In genomic region chr11:108726077-108726800, GRCh38 we compare ENCODE assay signal across 28 cellular contexts.
DNase-seq lines count a peak whose midpoint lies in the region; ATAC-seq and TF ChIP-seq lines count a peak whose summit lies in the region.
"Had no signal": no experiment of that assay in that cellular context is flagged by ENCODE, and none has a peak within 500 bp of the region (broad histone marks: within the 10 kb centered on the region; RNA-seq: fewer than 3 reads in every experiment).

No MANE protein-coding gene starts in this region.

- H3K27ac ChIP-seq in GM23338 (ENCODE audit: low read depth) (no peak overlapping the region), SJCRH30 (no peak overlapping the region)
- H3K27ac ChIP-seq: adrenal gland, C4-2B, neutrophil, prostate gland, sigmoid colon, vagina had no signal

- H3K4me3 ChIP-seq in GM23338: no peak overlapping the region
- H3K4me3 ChIP-seq in SJCRH30: no peak overlapping the region
- H3K4me3 ChIP-seq: adrenal gland, dorsolateral prefrontal cortex, prostate gland, sigmoid colon, vagina had no signal

- no peak for ATAC-seq in stimulated activated naive CD8-positive, alpha-beta T cell treated with anti-CD3 and anti-CD28 coated beads, Interleukin-15, Interleukin-2, amounts not matched to agents 100 U/mL and 50 U/mL, for 24 hours
- ATAC-seq in GM23338 (no peak), HG03196 (IDR thresholded peaks at IDR 0.05; ENCODE audit: unreplicated experiment) (no peak)
- ATAC-seq in activated T-helper 17 cell treated with anti-CD3 and anti-CD28 coated beads, Interleukin-2, amount 50 U/mL, for 72 hours (replicated peaks): peak; percentile 23
- ATAC-seq in stimulated activated naive CD8-positive, alpha-beta T cell treated with anti-CD3 and anti-CD28 coated beads, Interleukin-15, amount 100 ng/mL, for 72 hours: no peak
- ATAC-seq: activated CD4-positive, alpha-beta T cell treated with anti-CD3 and anti-CD28 coated beads for 36 hours; left lobe of liver had no signal

- peaks cover 8% of the 10 kb centered on the region for H3K9me3 Mint-ChIP-seq in stimulated activated naive CD8-positive, alpha-beta T cell treated with anti-CD3 and anti-CD28 coated beads, Interleukin-15, Interleukin-2, amounts not matched to agents 100 ng/mL and 50 ng/mL, for 24 hours
- H3K9me3 Mint-ChIP-seq in GM23338: no peaks in the 10 kb centered on the region; the same call in 2 of the 3 replicates
- H3K9me3 Mint-ChIP-seq in activated T-helper 17 cell treated with anti-CD3 and anti-CD28 coated beads, Interleukin-2, amount 50 U/mL, for 72 hours: peaks cover 4% of the 10 kb centered on the region
- H3K9me3 Mint-ChIP-seq in stimulated activated naive CD8-positive, alpha-beta T cell treated with anti-CD3 and anti-CD28 coated beads, Interleukin-15, amount 100 ng/mL, for 72 hours: peaks cover 4 to 7% of the 10 kb centered on the region in 2 donors

- H3K27ac Mint-ChIP-seq in stimulated activated naive CD8-positive, alpha-beta T cell treated with anti-CD3 and anti-CD28 coated beads, Interleukin-15, Interleukin-2, amounts not matched to agents 100 ng/mL and 50 ng/mL, for 24 hours: peak overlapping the region; percentile 12
- H3K27ac Mint-ChIP-seq in GM23338: peak overlapping the region; percentile 14
- peak overlapping the region; percentile 60 for H3K27ac Mint-ChIP-seq in activated T-helper 17 cell treated with anti-CD3 and anti-CD28 coated beads, Interleukin-2, amount 50 U/mL, for 72 hours
- H3K27ac Mint-ChIP-seq in stimulated activated naive CD8-positive, alpha-beta T cell treated with anti-CD3 and anti-CD28 coated beads, Interleukin-15, amount 100 ng/mL, for 72 hours: peak overlapping the region; percentile 35 to 47
- H3K27ac Mint-ChIP-seq: activated CD4-positive, alpha-beta T cell treated with anti-CD3 and anti-CD28 coated beads for 36 hours had no signal

- H3K9me2 ChIP-seq in GM23338 (ENCODE audit: insufficient read depth): no peaks in the 10 kb centered on the region
- H3K9me2 ChIP-seq: SK-N-SH had no signal

- DNase-seq in stimulated activated naive CD8-positive, alpha-beta T cell treated with anti-CD3 and anti-CD28 coated beads, Interleukin-15, Interleukin-2, amounts not matched to agents 100 U/mL and 50 U/mL, for 24 hours: no peak
- no peak for DNase-seq in GM23338 (ENCODE audit: low spot score)
- DNase-seq in stimulated activated naive CD8-positive, alpha-beta T cell treated with anti-CD3 and anti-CD28 coated beads, Interleukin-15, amount 100 ng/mL, for 72 hours: no peak
- no peak for DNase-seq in SJCRH30
- no peak for DNase-seq in SKM-1 (lab: John Stamatoyannopoulos, UW; ENCODE audit: unreplicated experiment)
- DNase-seq: activated CD4-positive, alpha-beta T cell treated with anti-CD3 and anti-CD28 coated beads for 36 hours; activated gamma-delta T cell treated with Interleukin-2 at 50 U/mL for 16 hours; adrenal gland; Calu3; DND-41; dorsolateral prefrontal cortex; mesenchymal stem cell; NCI-H1694; NCI-H446 treated with DMSO at 0.1 percent for 48 hours; OCI-M1; sigmoid colon; SK-N-SH; stimulated activated CD4-positive, alpha-beta T cell treated with anti-CD3 and anti-CD28 coated beads, Interleukin-4, amount 100 ng/mL, for 4 hours; stimulated activated naive CD4-positive, alpha-beta T cell treated with Interleukin-2 at 50 U/mL for 16 hours had no signal

- H4K20me1 ChIP-seq in GM23338 (replicated peaks; ENCODE audit: insufficient read depth): no peaks in the 10 kb centered on the region; the same call in 1 of the 2 replicates

- peak overlapping the region; percentile 2 for H3K4me3 Mint-ChIP-seq in stimulated activated naive CD8-positive, alpha-beta T cell treated with anti-CD3 and anti-CD28 coated beads, Interleukin-15, Interleukin-2, amounts not matched to agents 100 ng/mL and 50 ng/mL, for 24 hours
- no peak overlapping the region for H3K4me3 Mint-ChIP-seq in GM23338
- peak overlapping the region; percentile 56 for H3K4me3 Mint-ChIP-seq in activated T-helper 17 cell treated with anti-CD3 and anti-CD28 coated beads, Interleukin-2, amount 50 U/mL, for 72 hours
- peak overlapping the region in 1 of 2 donors; percentile 81 for H3K4me3 Mint-ChIP-seq in stimulated activated naive CD8-positive, alpha-beta T cell treated with anti-CD3 and anti-CD28 coated beads, Interleukin-15, amount 100 ng/mL, for 72 hours
- H3K4me3 Mint-ChIP-seq: activated CD4-positive, alpha-beta T cell treated with anti-CD3 and anti-CD28 coated beads for 36 hours; brain had no signal

- no peak for TF ChIP-seq CTCF in GM23338 (conservative IDR thresholded peaks at IDR 0.05; ENCODE audit: low read depth in 2 of 2)

- peaks cover 44% of the 10 kb centered on the region for H3K4me1 Mint-ChIP-seq in stimulated activated naive CD8-positive, alpha-beta T cell treated with anti-CD3 and anti-CD28 coated beads, Interleukin-15, Interleukin-2, amounts not matched to agents 100 ng/mL and 50 ng/mL, for 24 hours (ENCODE audit: low read depth)
- H3K4me1 Mint-ChIP-seq in GM23338: no peaks in the 10 kb centered on the region; the same call in 2 of the 3 replicates
- H3K4me1 Mint-ChIP-seq in activated T-helper 17 cell treated with anti-CD3 and anti-CD28 coated beads, Interleukin-2, amount 50 U/mL, for 72 hours: peaks cover 28% of the 10 kb centered on the region
- H3K4me1 Mint-ChIP-seq in stimulated activated naive CD8-positive, alpha-beta T cell treated with anti-CD3 and anti-CD28 coated beads, Interleukin-15, amount 100 ng/mL, for 72 hours: peaks cover 43% of the 10 kb centered on the region

- no peak overlapping the region for H2AFZ ChIP-seq in GM23338

- H3K36me3 ChIP-seq in GM23338 (ENCODE audit: insufficient read depth) (no peaks in the 10 kb centered on the region), SJCRH30 (peaks cover 7% of the 10 kb centered on the region)
- H3K36me3 ChIP-seq: adrenal gland, neutrophil, prostate gland had no signal

- H3K27me3 Mint-ChIP-seq in stimulated activated naive CD8-positive, alpha-beta T cell treated with anti-CD3 and anti-CD28 coated beads, Interleukin-15, Interleukin-2, amounts not matched to agents 100 ng/mL and 50 ng/mL, for 24 hours: no peaks in the 10 kb centered on the region
- H3K27me3 Mint-ChIP-seq in GM23338 (ENCODE audit: insufficient read depth, low read depth, poor library complexity): no peaks in the 10 kb centered on the region
- H3K27me3 Mint-ChIP-seq in activated T-helper 17 cell treated with anti-CD3 and anti-CD28 coated beads, Interleukin-2, amount 50 U/mL, for 72 hours: no peaks in the 10 kb centered on the region
- no peaks in the 10 kb centered on the region for H3K27me3 Mint-ChIP-seq in stimulated activated naive CD8-positive, alpha-beta T cell treated with anti-CD3 and anti-CD28 coated beads, Interleukin-15, amount 100 ng/mL, for 72 hours
- H3K27me3 Mint-ChIP-seq: activated CD4-positive, alpha-beta T cell treated with anti-CD3 and anti-CD28 coated beads for 36 hours; brain had no signal

- no peak overlapping the region for H3K4me2 ChIP-seq in GM23338
- H3K4me2 ChIP-seq: SK-N-SH had no signal

- no peaks in the 10 kb centered on the region for H3F3A ChIP-seq in GM23338 (replicated peaks; ENCODE audit: low read depth)

- H3K36me3 Mint-ChIP-seq in stimulated activated naive CD8-positive, alpha-beta T cell treated with anti-CD3 and anti-CD28 coated beads, Interleukin-15, Interleukin-2, amounts not matched to agents 100 ng/mL and 50 ng/mL, for 24 hours (ENCODE audit: low read depth): peaks cover 68% of the 10 kb centered on the region
- H3K36me3 Mint-ChIP-seq in GM23338 (ENCODE audit: low read depth): peaks cover 13% of the 10 kb centered on the region
- peaks cover 72% of the 10 kb centered on the region for H3K36me3 Mint-ChIP-seq in activated T-helper 17 cell treated with anti-CD3 and anti-CD28 coated beads, Interleukin-2, amount 50 U/mL, for 72 hours (ENCODE audit: low read depth)

- H3K4me1 ChIP-seq in GM23338 (ENCODE audit: insufficient read depth): no peaks in the 10 kb centered on the region
- no peaks in the 10 kb centered on the region for H3K4me1 ChIP-seq in SJCRH30
- H3K4me1 ChIP-seq: adrenal gland, prostate gland had no signal

- H3K9me3 ChIP-seq in SJCRH30 (replicated peaks): no peaks in the 10 kb centered on the region
- H3K9me3 ChIP-seq: adrenal gland, neutrophil, prostate gland, sigmoid colon, vagina had no signal

- H3K27me3 ChIP-seq in GM23338 (ENCODE audit: insufficient read depth): no peaks in the 10 kb centered on the region
- H3K27me3 ChIP-seq in SJCRH30: no peaks in the 10 kb centered on the region
- H3K27me3 ChIP-seq: adrenal gland, dorsolateral prefrontal cortex, neutrophil, sigmoid colon, vagina had no signal

- peaks cover 31% of the 10 kb centered on the region for H3K79me2 ChIP-seq in GM23338 (replicated peaks; ENCODE audit: insufficient read depth)

TF ChIP-seq in GM23338, 12 proteins besides CTCF, POLR2A, EP300 and RAD21 (continues in another document):
- TF ChIP-seq STAT1 (IDR thresholded peaks at IDR 0.05; ENCODE audit: unreplicated experiment): no peak
- no peak for TF ChIP-seq CREB1 (CRISPR knock-in tag; IDR thresholded peaks at IDR 0.05; ENCODE audit: low read depth)
- TF ChIP-seq EZH2phosphoT487 (IDR thresholded peaks at IDR 0.05; ENCODE audit: unreplicated experiment): no peak
- no peak for TF ChIP-seq NANOG (IDR thresholded peaks at IDR 0.05; ENCODE audit: borderline replicate concordance)
